9 cellular contexts compared by ENCODE assay signal in genomic region chr1:119279441-119280415, GRCh38.
DNase-seq lines count a peak whose midpoint lies in the region; ATAC-seq, FAIRE-seq and TF ChIP-seq lines count a peak whose summit lies in the region.
"Had no signal": no experiment of that assay in that cellular context is flagged by ENCODE, and none has a peak within 500 bp of the region (broad histone marks: within the 10 kb centered on the region; RNA-seq: fewer than 3 reads in every experiment).

No MANE protein-coding gene starts in this region.

- TF ChIP-seq CTCF in VCaP (conservative IDR thresholded peaks at IDR 0.05) (no peak), upper lobe of right lung (IDR thresholded peaks at IDR 0.05) (no peak)

- ATAC-seq in upper lobe of right lung (no peak), left colon (no peak)
- ATAC-seq: activated CD4-positive, CD25-positive, alpha-beta regulatory T cell treated with anti-CD3 and anti-CD28 coated beads, Interleukin-2, amount 50 U/mL, for 24 hours had no signal

- H3K4me3 ChIP-seq in small intestine (ENCODE audit: low read depth in 1 of 2, low read length in 2 of 2) = no peak overlapping the region
- H3K4me3 ChIP-seq in upper lobe of right lung = no peak overlapping the region

- no peaks in the 10 kb centered on the region for H3K4me1 ChIP-seq in small intestine (ENCODE audit: control insufficient read depth in 2 of 2, insufficient read depth in 1 of 2, low read depth in 1 of 2, low read length in 1 of 2)
- H3K4me1 ChIP-seq in upper lobe of right lung = no peaks in the 10 kb centered on the region

- H3K36me3 ChIP-seq in small intestine (ENCODE audit: control insufficient read depth in 2 of 2, insufficient read depth in 2 of 2, low read length in 2 of 2) = no peaks in the 10 kb centered on the region
- H3K36me3 ChIP-seq in upper lobe of right lung = no peaks in the 10 kb centered on the region

- H3K27ac ChIP-seq in VCaP (peak overlapping the region; percentile 16; the same call in 1 of the 2 replicates), small intestine (ENCODE audit: low read depth in 1 of 2, low read length in 1 of 2) (no peak overlapping the region), upper lobe of right lung (no peak overlapping the region)

- 33 to 54% (median 44%) methylated on average over 8 of the region's 8 CpGs for WGBS in small intestine, 3 donors

- no peak for FAIRE-seq in small intestine (lab: Jason Lieb, UNC)

- H3K9me3 ChIP-seq in small intestine (ENCODE audit: control insufficient read depth, low read depth) = no peaks in the 10 kb centered on the region
- no peaks in the 10 kb centered on the region for H3K9me3 ChIP-seq in upper lobe of right lung

- H3K27me3 ChIP-seq in small intestine (ENCODE audit: control insufficient read depth in 2 of 2, insufficient read depth in 2 of 2, low read length in 2 of 2) (no peaks in the 10 kb centered on the region), upper lobe of right lung (no peaks in the 10 kb centered on the region)

- intact Hi-C loops in upper lobe of right lung (cut with DNase I) = no loop called here
- intact Hi-C loops in left colon (cut with DNase I, micrococcal nuclease) = loop anchor here (10.0 kb wide), 1 partner anchor 85 kb away; the partner anchor contains the start of gene HAO2 (in 2 of the 2)

- peak; percentile 66 for DNase-seq in HS-27A (ENCODE audit: low read depth)
- DNase-seq in glomerular endothelial cell (ENCODE audit: extremely low read depth, low read depth, low spot score) = peak; percentile 64
- DNase-seq in small intestine = peak; percentile 79
- DNase-seq in activated CD4-positive, alpha-beta T cell treated with anti-CD3 and anti-CD28 coated beads for 1 hour = no peak
- DNase-seq in upper lobe of right lung = no peak
- DNase-seq in left colon = no peak
- DNase-seq: NCI-H524 treated with DMSO at 0.1 percent for 48 hours had no signal

Comparison
In these comparisons a context has a peak if more than half of its experiments do, and no peak if none do; other contexts are left out.
1. DNase-seq: peak in HS-27A (single experiment), glomerular endothelial cell (single experiment) and small intestine (single experiment); none in activated CD4-positive, alpha-beta T cell treated with anti-CD3 and anti-CD28 coated beads for 1 hour (single experiment), upper lobe of right lung (single experiment) and left colon (0 of 2).